ENCODE assay signal across 8 cellular contexts in the genomic region with DNA sequence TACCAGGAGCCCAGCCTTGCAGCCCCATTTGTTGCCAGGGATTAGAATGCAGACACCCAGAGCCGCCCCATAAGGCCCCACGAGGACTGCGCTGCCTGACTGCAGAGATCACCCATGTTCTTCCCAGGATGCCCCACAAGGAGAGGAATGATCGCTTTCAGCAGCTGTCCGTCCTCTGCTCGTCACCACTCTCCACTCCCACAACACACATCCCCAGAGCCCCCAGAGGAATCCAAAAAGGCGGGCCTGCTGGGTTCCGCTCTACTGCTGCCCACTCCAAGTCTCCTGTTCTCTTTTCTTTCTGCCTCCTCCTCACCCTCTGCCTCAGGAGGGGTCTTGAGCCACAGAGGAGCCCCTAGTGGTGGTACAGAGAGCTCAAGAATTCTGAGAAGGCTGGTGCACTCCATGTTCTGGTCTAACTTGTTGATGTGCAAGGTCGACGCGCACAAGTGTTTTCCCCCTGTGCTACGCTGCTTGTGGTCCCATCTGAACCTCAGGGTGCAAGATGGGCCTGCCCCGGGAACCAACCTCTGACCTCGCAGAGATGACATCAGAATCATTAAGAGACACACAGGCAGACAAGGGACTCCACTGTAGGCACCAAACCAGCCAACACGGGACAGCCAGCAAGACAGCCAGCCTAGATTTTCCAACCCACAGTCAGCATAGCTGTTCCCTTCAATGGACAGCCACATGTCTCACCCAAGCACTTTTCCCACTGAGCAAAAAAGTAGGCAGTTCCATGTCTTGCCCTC. TPM values are rescaled to one million over a fixed set of nuclear protein-coding genes. Genes with fewer than 3 reads are reported as not detected.
DNase-seq lines count a peak whose midpoint lies in the region; ATAC-seq and TF ChIP-seq lines count a peak whose summit lies in the region.

No MANE protein-coding gene starts in this region.

- no peaks in the 10 kb centered on the region for H3K36me3 ChIP-seq in SJSA1

- peak; percentile 51 for DNase-seq in ELR (ENCODE audit: low read depth)
- DNase-seq in SJSA1 (ENCODE audit: low read depth in 1 of 2, low spot score in 2 of 2), result no peak
- DNase-seq in fibroblast of pulmonary artery (ENCODE audit: low read depth), result no peak
- no peak for DNase-seq in progenitor cell of endocrine pancreas (ENCODE audit: low spot score, unreplicated experiment)
- DNase-seq in NCI-H2227 (lab: John Stamatoyannopoulos, UW; ENCODE audit: unreplicated experiment), result no peak
- no peak for DNase-seq in NCI-H345 treated with DMSO at 0.1 percent for 48 hours (lab: John Stamatoyannopoulos, UW; ENCODE audit: unreplicated experiment)
- no peak for DNase-seq in NCI-H2029 (lab: John Stamatoyannopoulos, UW)

- ATAC-seq in HG03025 (IDR thresholded peaks at IDR 0.05; ENCODE audit: low FRiP score, unreplicated experiment), result no peak

- no peak overlapping the region for H3K4me3 Mint-ChIP-seq in progenitor cell of endocrine pancreas (ENCODE audit: low read depth)

- no peaks in the 10 kb centered on the region for H3K9me3 ChIP-seq in SJSA1 (replicated peaks)

- no peaks in the 10 kb centered on the region for H3K27me3 Mint-ChIP-seq in progenitor cell of endocrine pancreas

- peaks cover 51% of the 10 kb centered on the region for H3K4me1 Mint-ChIP-seq in progenitor cell of endocrine pancreas (ENCODE audit: low read depth)

- TF ChIP-seq CTCF in fibroblast of pulmonary artery (IDR thresholded peaks at IDR 0.05; ENCODE audit: low read length, missing control alignments) (peak; percentile 36), progenitor cell of endocrine pancreas (IDR thresholded peaks at IDR 0.05; ENCODE audit: unreplicated experiment) (peak; percentile 51)

- peak overlapping the region; percentile 50 for H3K27ac ChIP-seq in SJSA1

- H3K4me3 ChIP-seq in SJSA1 (no peak overlapping the region), fibroblast of pulmonary artery (replicated peaks; ENCODE audit: low read depth, low read length) (peak overlapping the region; percentile 10)

- H3K4me1 ChIP-seq in SJSA1 (replicated peaks), result peaks cover 88% of the 10 kb centered on the region

- H3K36me3 Mint-ChIP-seq in progenitor cell of endocrine pancreas (ENCODE audit: insufficient read depth), result no peaks in the 10 kb centered on the region

- H3K27me3 ChIP-seq in SJSA1 (replicated peaks), result no peaks in the 10 kb centered on the region

- no peaks in the 10 kb centered on the region for H3K9me3 Mint-ChIP-seq in progenitor cell of endocrine pancreas (ENCODE audit: low read depth)

- peak overlapping the region; percentile 62 for H3K27ac Mint-ChIP-seq in progenitor cell of endocrine pancreas

RNA-seq across cellular contexts. Expression of gene PXN, which starts 30.0 kb away (rescaled TPM):
- 26.4 and 44.2 TPM in 2 replicates for total RNA-seq in SJSA1 (2014; rRNA removed; shearing (Covaris generic))
- 71.4 and 71.8 TPM in 2 replicates for total RNA-seq in progenitor cell of endocrine pancreas

RNA-seq across cellular contexts. Expression of gene RPLP0, which starts 34.6 kb away (rescaled TPM):
- total RNA-seq in SJSA1 (2014; rRNA removed; shearing (Covaris generic)), result 2,307 and 4,128 TPM in 2 replicates
- total RNA-seq in progenitor cell of endocrine pancreas, result 2,127 and 2,195 TPM in 2 replicates

RNA-seq across cellular contexts. Expression of gene GCN1, which starts 41.0 kb away (rescaled TPM):
- 41.0 and 47.4 TPM in 2 replicates for total RNA-seq in SJSA1 (2014; rRNA removed; shearing (Covaris generic))
- 117 and 131 TPM in 2 replicates for total RNA-seq in progenitor cell of endocrine pancreas

RNA-seq across cellular contexts. Expression of gene RNU4-2, which starts 56.2 kb away (rescaled TPM):
- under 0.01 TPM in 2 replicates for total RNA-seq in SJSA1 (2014; rRNA removed; shearing (Covaris generic))
- 8,238 and 8,322 TPM in 2 replicates for total RNA-seq in progenitor cell of endocrine pancreas

RNA-seq across cellular contexts. Expression of gene RNU4-1, which starts 57.5 kb away (rescaled TPM):
- under 0.01 TPM in 2 replicates for total RNA-seq in SJSA1 (2014; rRNA removed; shearing (Covaris generic))
- 6,474 and 7,038 TPM in 2 replicates for total RNA-seq in progenitor cell of endocrine pancreas
